8 cellular contexts compared by ENCODE assay signal in genomic region chr18:11857177-11857887, GRCh38. TPM values are rescaled to one million over a fixed set of nuclear protein-coding genes. Genes with fewer than 3 reads are reported as not detected.
DNase-seq lines count a peak whose midpoint lies in the region; ATAC-seq, FAIRE-seq and TF ChIP-seq lines count a peak whose summit lies in the region.

No MANE protein-coding gene starts in this region.

- H3K27ac ChIP-seq in muscle layer of duodenum (ENCODE audit: low read length) = peak overlapping the region; percentile 71

- DNase-seq in NT2/D1 (ENCODE audit: low read depth, low spot score) = no peak
- DNase-seq in epithelial cell of proximal tubule (ENCODE audit: low read depth) = peak; percentile 99
- DNase-seq in activated CD4-positive, alpha-beta T cell treated with anti-CD3 and anti-CD28 coated beads, Interleukin-2, amount 50 U/mL, for 4 hours = no peak
- DNase-seq in NCI-H446 treated with DMSO at 0.1 percent for 48 hours (lab: John Stamatoyannopoulos, UW) = no peak

- H3K36me3 ChIP-seq in NT2/D1 (ENCODE audit: insufficient read depth, insufficient read length, low read length) (peaks cover 5% of the 10 kb centered on the region), muscle layer of duodenum (ENCODE audit: control insufficient read depth in 1 of 2, insufficient read depth in 2 of 2, low read length in 2 of 2) (peaks cover 0 to 8% of the 10 kb centered on the region in 2 donors)

- FAIRE-seq in G401.6 (lab: Jason Lieb, UNC) = peak; percentile 95

- H3K9ac ChIP-seq in NT2/D1 (ENCODE audit: insufficient read length, low read depth) = peak overlapping the region; percentile 58

- peak overlapping the region; percentile 28 for H3K4me3 ChIP-seq in NT2/D1 (ENCODE audit: insufficient read length, low read depth)
- H3K4me3 ChIP-seq in epithelial cell of proximal tubule (ENCODE audit: low read depth, low read length) = peak overlapping the region; percentile 17
- no peak overlapping the region for H3K4me3 ChIP-seq in muscle layer of duodenum (ENCODE audit: low read depth in 1 of 2, low read length in 2 of 2)

- H3K4me1 ChIP-seq in NT2/D1 (ENCODE audit: insufficient read depth, insufficient read length) (no peaks in the 10 kb centered on the region), muscle layer of duodenum (ENCODE audit: control insufficient read depth in 1 of 2, insufficient read depth in 2 of 2, low read length in 2 of 2) (peaks cover 9 to 17% of the 10 kb centered on the region in 2 donors)

- ATAC-seq in HG02763 (IDR thresholded peaks at IDR 0.05; ENCODE audit: unreplicated experiment) = no peak
- ATAC-seq in GM18519 (IDR thresholded peaks at IDR 0.05; ENCODE audit: low FRiP score, unreplicated experiment) = no peak

- no peaks in the 10 kb centered on the region for H3K9me3 ChIP-seq in NT2/D1 (ENCODE audit: insufficient read depth, low read length)
- H3K9me3 ChIP-seq in muscle layer of duodenum (ENCODE audit: control insufficient read depth in 1 of 2, low read length in 2 of 2) = no peaks in the 10 kb centered on the region

- TF ChIP-seq CTCF in epithelial cell of proximal tubule (conservative IDR thresholded peaks at IDR 0.05; ENCODE audit: low read depth, low read length) = no peak

- H3K27me3 ChIP-seq in NT2/D1 (ENCODE audit: insufficient read depth, insufficient read length) (no peaks in the 10 kb centered on the region), muscle layer of duodenum (ENCODE audit: low read depth, low read length) (no peaks in the 10 kb centered on the region)

RNA-seq across cellular contexts. Expression of gene CHMP1B, which starts 6.1 kb away (rescaled TPM):
- total RNA-seq in epithelial cell of proximal tubule = 37.7 and 69.8 TPM in 2 replicates

RNA-seq across cellular contexts. Expression of gene MPPE1, which starts 50.8 kb away (rescaled TPM):
- total RNA-seq in epithelial cell of proximal tubule = 15.2 and 32.5 TPM in 2 replicates

Comparison
In these comparisons a context has a peak if more than half of its experiments do, and no peak if none do; other contexts are left out.
1. H3K4me3 ChIP-seq: peak in NT2/D1 (single experiment) and epithelial cell of proximal tubule (single experiment); none in muscle layer of duodenum (0 of 2).